Comparison of ENCODE assay signal across 23 cellular contexts in the genomic region with DNA sequence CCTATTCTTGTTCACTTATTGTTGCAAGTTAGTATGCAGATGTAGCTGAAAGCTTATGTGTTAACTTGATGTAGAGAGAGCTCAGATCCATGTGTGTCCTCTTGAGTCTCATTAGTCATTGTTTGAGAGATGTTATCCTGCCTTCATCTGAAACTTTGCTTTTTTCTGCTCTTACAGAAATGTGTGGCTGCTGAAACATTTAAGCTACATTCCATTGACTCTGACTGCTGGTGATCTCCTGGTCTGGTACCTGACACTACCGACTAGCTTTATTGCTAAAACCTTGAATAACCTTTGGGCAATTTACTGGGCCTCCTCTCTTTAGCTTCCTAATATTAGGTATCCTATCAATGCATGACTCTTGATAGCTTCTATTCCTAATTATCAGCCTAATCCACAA.
"Had no signal": no experiment of that assay in that cellular context is flagged by ENCODE, and none has a peak within 500 bp of the region (broad histone marks: within the 10 kb centered on the region; RNA-seq: fewer than 3 reads in every experiment).

No MANE protein-coding gene starts in this region.

- H3K9me2 ChIP-seq: SK-N-SH had no signal

- DNase-seq: KBM-7, MV-4-11, NCI-H1048, NCI-H1105, NCI-H1417, NCI-H1436 treated with DMSO at 0.1 percent for 48 hours, NCI-H1694, NCI-H187 treated with DMSO at 0.1 percent for 48 hours, NCI-H2029 treated with DMSO at 0.1 percent for 48 hours, NCI-H2171, NCI-H226, NCI-H446, NCI-H510A, NCI-H524 treated with DMSO at 0.1 percent for 48 hours, NCI-H69, NCI-H774, PC-3, SHP77, SK-N-SH, SW 1271 had no signal

- ATAC-seq: Panc1, PC-3 had no signal

- H3K9ac ChIP-seq: SK-N-SH had no signal

- H3K4me2 ChIP-seq: SK-N-SH had no signal

- H3K9me3 ChIP-seq: SK-N-SH had no signal

- H3K27ac ChIP-seq: HL-60, RWPE1 had no signal
